Comparison of ENCODE assay signal across 33 cellular contexts in the genomic region with DNA sequence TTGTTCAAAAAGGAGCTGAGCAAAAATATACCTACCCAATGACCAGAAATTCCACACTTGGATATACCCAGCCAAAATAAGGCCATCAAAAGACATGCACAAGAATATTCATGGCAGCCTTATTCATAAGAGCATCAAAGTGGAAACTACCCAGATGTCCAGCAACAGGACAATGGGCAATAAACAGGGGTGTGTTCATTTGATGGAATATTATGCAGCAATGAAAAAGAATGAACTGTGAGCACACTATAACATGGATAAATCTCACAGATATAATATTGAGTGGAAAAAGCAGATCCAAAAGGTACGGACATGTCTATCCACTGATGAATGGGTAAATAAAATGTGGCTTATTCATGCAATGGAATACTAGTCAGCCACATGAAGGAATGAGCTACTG.
DNase-seq lines count a peak whose midpoint lies in the region; ATAC-seq, FAIRE-seq and TF ChIP-seq lines count a peak whose summit lies in the region.
"Had no signal": no experiment of that assay in that cellular context is flagged by ENCODE, and none has a peak within 500 bp of the region (broad histone marks: within the 10 kb centered on the region; RNA-seq: fewer than 3 reads in every experiment).

No MANE protein-coding gene starts in this region.

- H3K4me1 ChIP-seq in HEK293 (ENCODE audit: control insufficient read depth, insufficient read depth, low read length): no peaks in the 10 kb centered on the region
- peaks cover 18% of the 10 kb centered on the region in 2 experiments for H3K4me1 ChIP-seq in K562 (replicated peaks in 1 of 2; ENCODE audit: control insufficient read depth in 2 of 2, insufficient read depth in 2 of 2, low read length in 2 of 2)
- H3K4me1 ChIP-seq: A549; BE2C; BLaER1; BLaER1 treated with 17β-estradiol and CSF1 and Interleukin-3, amounts not matched to agents 10 nM and 100 nM; Caco-2 had no signal

- no peak for TF ChIP-seq CTCF in HEK293 (tag by site-specific recombination; IDR thresholded peaks at IDR 0.05)
- TF ChIP-seq CTCF in K562 (IDR thresholded peaks at IDR 0.05 in 2 of 3, conservative IDR thresholded peaks at IDR 0.05 in 1 of 3; ENCODE audit: insufficient read depth in 2 of 3, low read depth in 1 of 3, low read length in 3 of 3): no peak
- TF ChIP-seq CTCF in dorsolateral prefrontal cortex (IDR thresholded peaks at IDR 0.05 in 54 of 56, conservative IDR thresholded peaks at IDR 0.05 in 2 of 56; ENCODE audit: low read depth in 1 of 56, partially characterized antibody in 56 of 56): no peak

- no peak for FAIRE-seq in K562 (lab: Jason Lieb, UNC)
- FAIRE-seq: A204.1, A549, D721Med had no signal

- no peaks in the 10 kb centered on the region for H3K4me1 Mint-ChIP-seq in natural killer cell treated with Interleukin-12 subunit alpha and Interleukin-12 subunit beta and Interleukin-15 and Interleukin-18, amount 100 ng/mL, for 72 hours (ENCODE audit: low read depth in 2 of 2)
- H3K4me1 Mint-ChIP-seq: B cell; CD14-positive monocyte; CD4-positive, CD25-positive, alpha-beta regulatory T cell; CD8-positive, alpha-beta memory T cell had no signal

- H3K9me3 Mint-ChIP-seq in natural killer cell treated with Interleukin-12 subunit alpha and Interleukin-12 subunit beta and Interleukin-15 and Interleukin-18, amount 100 ng/mL, for 72 hours: no peaks in the 10 kb centered on the region
- H3K9me3 Mint-ChIP-seq: CD14-positive monocyte; CD4-positive, alpha-beta T cell; CD8-positive, alpha-beta T cell had no signal

- CTCF ChIA-PET in HEK293 (lab: Yijun Ruan, JAX): no interaction called here
- CTCF ChIA-PET in K562 (lab: Yijun Ruan, JAX; ENCODE audit: low intra/inter-chr PET ratio): no interaction called here

- H3K4me3 ChIP-seq in HEK293 (ENCODE audit: low read depth, low read length) (no peak overlapping the region), K562 (no peak overlapping the region), dorsolateral prefrontal cortex (no peak overlapping the region)
- H3K4me3 ChIP-seq: A549; BLaER1; BLaER1 treated with 17β-estradiol and CSF1 and Interleukin-3, amounts not matched to agents 10 nM and 100 nM had no signal

- H3K36me3 Mint-ChIP-seq in natural killer cell treated with Interleukin-12 subunit alpha and Interleukin-12 subunit beta and Interleukin-15 and Interleukin-18, amount 100 ng/mL, for 72 hours: no peaks in the 10 kb centered on the region
- H3K36me3 Mint-ChIP-seq: CD14-positive monocyte; CD4-positive, alpha-beta memory T cell; CD4-positive, CD25-positive, alpha-beta regulatory T cell; CD8-positive, alpha-beta memory T cell; CD8-positive, alpha-beta T cell had no signal

- no peak overlapping the region for H3K4me3 Mint-ChIP-seq in natural killer cell treated with Interleukin-12 subunit alpha and Interleukin-12 subunit beta and Interleukin-15 and Interleukin-18, amount 100 ng/mL, for 72 hours
- H3K4me3 Mint-ChIP-seq: B cell; CD14-positive monocyte; CD4-positive, alpha-beta memory T cell; CD4-positive, alpha-beta T cell; CD4-positive, CD25-positive, alpha-beta regulatory T cell; CD8-positive, alpha-beta memory T cell; CD8-positive, alpha-beta T cell had no signal

- H3K9me3 ChIP-seq in HEK293 (ENCODE audit: control insufficient read depth, insufficient read depth, low read depth, low read length) (no peaks in the 10 kb centered on the region), K562 (replicated peaks; ENCODE audit: control insufficient read depth, insufficient read depth, low read depth, low read length) (no peaks in the 10 kb centered on the region)
- H3K9me3 ChIP-seq: A549; BE2C; BLaER1; BLaER1 treated with 17β-estradiol and CSF1 and Interleukin-3, amounts not matched to agents 10 nM and 100 nM; Caco-2 had no signal

- H2AFZ ChIP-seq in K562 (ENCODE audit: low read depth, low read length): no peak overlapping the region

- intact Hi-C loops in K562 (cut with micrococcal nuclease): no loop called here
- intact Hi-C loops in dorsolateral prefrontal cortex (cut with DNase I): no loop called here

- H3K36me3 ChIP-seq in HEK293 (ENCODE audit: control insufficient read depth in 2 of 2, insufficient read depth in 1 of 2, low read length in 2 of 2) (no peaks in the 10 kb centered on the region), K562 (ENCODE audit: control insufficient read depth, insufficient read depth, low read length) (no peaks in the 10 kb centered on the region)
- H3K36me3 ChIP-seq: BE2C; BLaER1; BLaER1 treated with 17β-estradiol and CSF1 and Interleukin-3, amounts not matched to agents 10 nM and 100 nM had no signal

- no peak overlapping the region for H3K4me2 ChIP-seq in K562 (ENCODE audit: insufficient read depth, low read length)
- H3K4me2 ChIP-seq: A549; BLaER1; BLaER1 treated with 17β-estradiol and CSF1 and Interleukin-3, amounts not matched to agents 10 nM and 100 nM had no signal

- in situ Hi-C loops in K562 (cut with MboI): no loop called here

- H3K9ac ChIP-seq in K562 (ENCODE audit: insufficient read depth in 1 of 2, low read depth in 2 of 2, low read length in 2 of 2): no peak overlapping the region
- H3K9ac ChIP-seq: BLaER1; BLaER1 treated with 17β-estradiol and CSF1 and Interleukin-3, amounts not matched to agents 10 nM and 100 nM had no signal

- POLR2A ChIA-PET in HEK293 (lab: Yijun Ruan, JAX) (no interaction called here), K562 (lab: Yijun Ruan, JAX) (interaction anchor here (0.9 kb wide), 1 partner anchor 14 kb away, joined by 3 read pairs; no protein-coding TSS in a partner anchor)

- peaks cover 17 to 40% of the 10 kb centered on the region in 2 experiments; a peak in 4 of 5 replicates for H3K27me3 ChIP-seq in K562 (ENCODE audit: control insufficient read depth in 2 of 2, insufficient read depth in 2 of 2, low read length in 2 of 2)
- H3K27me3 ChIP-seq in dorsolateral prefrontal cortex: peaks cover 0 to 12% (median 0%) of the 10 kb centered on the region in 45 donors
- H3K27me3 ChIP-seq: BLaER1; BLaER1 treated with 17β-estradiol and CSF1 and Interleukin-3, amounts not matched to agents 10 nM and 100 nM had no signal

- H3K79me2 ChIP-seq in K562 (ENCODE audit: control insufficient read depth, insufficient read depth, low read length): no peaks in the 10 kb centered on the region

- no peak for ATAC-seq in K562
- ATAC-seq in natural killer cell treated with Interleukin-12 subunit alpha and Interleukin-12 subunit beta and Interleukin-15 and Interleukin-18, amount 100 ng/mL, for 72 hours: no peak
- ATAC-seq: A549; CD8-positive, alpha-beta T cell had no signal

- whole genome bisulfite sequencing in K562 (ENCODE audit: insufficient coverage, low coverage, missing lambda C conversion rate): 0% methylated on average over 1 of the region's 1 CpG

- no peaks in the 10 kb centered on the region for H3K9me1 ChIP-seq in K562 (ENCODE audit: control insufficient read depth, insufficient read depth, low read length)

- BruUV-seq in K562 (replicated peaks; lab: Mats Ljungman, UMichigan): no TSS peak

- TF ChIP-seq RAD21 in K562 (CRISPR knock-in tag; conservative IDR thresholded peaks at IDR 0.05 in 1 of 2, IDR thresholded peaks at IDR 0.05 in 1 of 2): no peak

- no peak for DNase-seq in K562 (ENCODE audit: extremely low read depth in 1 of 4, low spot score in 3 of 4)
- DNase-seq in natural killer cell treated with Interleukin-12 subunit alpha and Interleukin-12 subunit beta and Interleukin-15 and Interleukin-18, amount 100 ng/mL, for 72 hours (ENCODE audit: low spot score): no peak
- no peak for DNase-seq in dorsolateral prefrontal cortex
- DNase-seq: 8988T; ACHN; AML-193; BE2C; C1 segment of cervical spinal cord; Caco-2; Calu3; CD4-positive, alpha-beta memory T cell; CD4-positive, alpha-beta T cell; CD4-positive, CD25-positive, alpha-beta regulatory T cell; CD8-positive, alpha-beta memory T cell; CD8-positive, alpha-beta T cell; COR-L47; DMS 273 treated with DMSO at 0.1 percent for 48 hours; DMS153; DMS53; DMS79; DMS79 treated with DMSO at 0.1 percent for 48 hours; DND-41; EL had no signal

- no peak for TF ChIP-seq EP300 in K562 (IDR thresholded peaks at IDR 0.05; ENCODE audit: low read length)

- peaks cover 5 to 20% of the 10 kb centered on the region in 2 donors for H3K27me3 Mint-ChIP-seq in natural killer cell treated with Interleukin-12 subunit alpha and Interleukin-12 subunit beta and Interleukin-15 and Interleukin-18, amount 100 ng/mL, for 72 hours

- no peak for TF ChIP-seq POLR2A in K562 (conservative IDR thresholded peaks at IDR 0.05)

- H3K27ac Mint-ChIP-seq in natural killer cell treated with Interleukin-12 subunit alpha and Interleukin-12 subunit beta and Interleukin-15 and Interleukin-18, amount 100 ng/mL, for 72 hours: no peak overlapping the region
- H3K27ac Mint-ChIP-seq: B cell; CD4-positive, alpha-beta memory T cell; CD4-positive, alpha-beta T cell; CD4-positive, CD25-positive, alpha-beta regulatory T cell; CD8-positive, alpha-beta memory T cell; CD8-positive, alpha-beta T cell had no signal

- H4K20me1 ChIP-seq in K562 (replicated peaks; ENCODE audit: control insufficient read depth, insufficient read depth, low read length): no peaks in the 10 kb centered on the region; the same call in none of the 2 replicates
- H4K20me1 ChIP-seq: BLaER1; BLaER1 treated with 17β-estradiol and CSF1 and Interleukin-3, amounts not matched to agents 10 nM and 100 nM had no signal

- H3K27ac ChIP-seq in HEK293 (ENCODE audit: extremely low read depth, low read depth, low read length): no peak overlapping the region
- no peak overlapping the region for H3K27ac ChIP-seq in K562 (ENCODE audit: extremely low read depth, low read depth, low read length)
- H3K27ac ChIP-seq in dorsolateral prefrontal cortex: no peak overlapping the region
- H3K27ac ChIP-seq: 22Rv1; A549; BLaER1; BLaER1 treated with 17β-estradiol and CSF1 and Interleukin-3, amounts not matched to agents 10 nM and 100 nM; C4-2B had no signal

TF ChIP-seq in HEK293, 187 proteins besides CTCF, POLR2A, EP300 and RAD21 (continues in another document):
- TF ChIP-seq ZNF221 (tag by site-specific recombination; IDR thresholded peaks at IDR 0.05; ENCODE audit: borderline replicate concordance) (no peak), GLIS2 (tag by site-specific recombination; IDR thresholded peaks at IDR 0.05) (no peak), ZNF146 (tag by site-specific recombination; IDR thresholded peaks at IDR 0.05) (peak; percentile 78)

TF ChIP-seq in K562, 482 proteins besides CTCF, POLR2A, EP300 and RAD21 (continues in another document):
- TF ChIP-seq ZNF75A (CRISPR knock-in tag; IDR thresholded peaks at IDR 0.05): no peak
- no peak for TF ChIP-seq PYGO2 (tag; IDR thresholded peaks at IDR 0.05)
- TF ChIP-seq SETDB1 (IDR thresholded peaks at IDR 0.05; ENCODE audit: low read length): no peak
- TF ChIP-seq, protein P1, sequence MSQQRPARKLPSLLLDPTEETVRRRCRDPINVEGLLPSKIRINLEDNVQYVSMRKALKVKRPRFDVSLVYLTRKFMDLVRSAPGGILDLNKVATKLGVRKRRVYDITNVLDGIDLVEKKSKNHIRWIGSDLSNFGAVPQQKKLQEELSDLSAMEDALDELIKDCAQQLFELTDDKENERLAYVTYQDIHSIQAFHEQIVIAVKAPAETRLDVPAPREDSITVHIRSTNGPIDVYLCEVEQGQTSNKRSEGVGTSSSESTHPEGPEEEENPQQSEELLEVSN (IDR thresholded peaks at IDR 0.05; ENCODE audit: borderline replicate concordance in 1 of 2, extremely low read depth in 1 of 2, insufficient read depth in 1 of 2, insufficient read length in 1 of 2, low read depth in 1 of 2, low read length in 1 of 2, poor library complexity in 1 of 2, severe bottlenecking in 1 of 2): no peak
- peak; percentile 66 for TF ChIP-seq RBM25 (IDR thresholded peaks at IDR 0.05; ENCODE audit: low read depth, low read length, severe bottlenecking)
